ENCODE assay signal across 15 cellular contexts in the genomic region with DNA sequence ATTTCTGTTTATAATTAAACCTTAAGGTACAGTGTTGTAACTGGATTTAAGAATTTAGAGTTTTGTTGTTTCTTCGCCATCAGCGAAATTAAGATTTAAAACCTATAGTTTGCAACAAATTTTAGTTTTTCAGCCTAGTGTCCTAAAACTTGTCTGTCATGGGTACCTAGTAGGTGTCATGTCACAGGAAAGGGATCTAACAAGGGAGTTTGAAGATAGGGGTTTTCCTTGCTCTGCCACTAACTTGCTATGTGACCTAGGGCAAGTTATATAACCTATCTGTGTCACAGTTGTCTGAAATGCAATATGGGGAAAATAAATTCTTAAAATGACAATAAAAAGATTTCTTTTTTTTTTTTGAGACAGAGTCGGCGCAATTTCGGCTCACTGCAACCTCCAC. TPM values are rescaled to one million over a fixed set of nuclear protein-coding genes. Genes with fewer than 3 reads are reported as not detected.
DNase-seq lines count a peak whose midpoint lies in the region; ATAC-seq and TF ChIP-seq lines count a peak whose summit lies in the region.
"Had no signal": no experiment of that assay in that cellular context is flagged by ENCODE, and none has a peak within 500 bp of the region (broad histone marks: within the 10 kb centered on the region; RNA-seq: fewer than 3 reads in every experiment).

No MANE protein-coding gene starts in this region.

- no peaks in the 10 kb centered on the region for H4K20me1 ChIP-seq in IMR-90 (ENCODE audit: insufficient read depth, low read length)

- peak overlapping the region; percentile 62; the same call in 1 of the 3 replicates for H2BK15ac ChIP-seq in IMR-90 (ENCODE audit: low read depth, low read length)

- H3K9me3 ChIP-seq in IMR-90 (ENCODE audit: control insufficient read depth, insufficient read depth, low read length) = no peaks in the 10 kb centered on the region
- H3K9me3 ChIP-seq in muscle layer of duodenum (ENCODE audit: control insufficient read depth in 1 of 2, low read length in 2 of 2) = no peaks in the 10 kb centered on the region
- H3K9me3 ChIP-seq in testis = no peaks in the 10 kb centered on the region
- H3K9me3 ChIP-seq in adrenal gland (replicated peaks in 1 of 3) = no peaks in the 10 kb centered on the region
- H3K9me3 ChIP-seq: breast epithelium, upper lobe of right lung had no signal

- in situ Hi-C loops in IMR-90 (cut with MboI; ENCODE audit: low sequenced_read_pairs) = no loop called here

- H2AK9ac ChIP-seq in IMR-90 (replicated peaks; ENCODE audit: low read depth, low read length, poor library complexity) = no peak overlapping the region

- H4K5ac ChIP-seq in IMR-90 (ENCODE audit: low read depth, low read length) = peak overlapping the region; percentile 81

- no peaks in the 10 kb centered on the region for H3K27me3 ChIP-seq in IMR-90 (ENCODE audit: control insufficient read depth, insufficient read depth, low read length)
- H3K27me3 ChIP-seq in muscle layer of duodenum (ENCODE audit: low read depth, low read length) = no peaks in the 10 kb centered on the region
- no peaks in the 10 kb centered on the region for H3K27me3 ChIP-seq in testis
- H3K27me3 ChIP-seq in adrenal gland = no peaks in the 10 kb centered on the region
- H3K27me3 ChIP-seq: BLaER1 treated with 17β-estradiol and CSF1 and Interleukin-3, amounts not matched to agents 10 nM and 100 nM; breast epithelium; upper lobe of right lung had no signal

- H3K9me1 ChIP-seq in IMR-90 (ENCODE audit: insufficient read depth, low read length) = peaks cover 10% of the 10 kb centered on the region

- peak overlapping the region; percentile 93 for H2BK5ac ChIP-seq in IMR-90 (ENCODE audit: low read depth, low read length, poor library complexity, severe bottlenecking)

- no peak overlapping the region; the same call in 1 of the 2 replicates for H3K9ac ChIP-seq in IMR-90 (ENCODE audit: low read depth, low read length)

- H3K36me3 ChIP-seq in IMR-90 (ENCODE audit: control insufficient read depth, insufficient read depth, low read length) (no peaks in the 10 kb centered on the region), muscle layer of duodenum (ENCODE audit: control insufficient read depth in 1 of 2, insufficient read depth in 2 of 2, low read length in 2 of 2) (peaks cover 0 to 3% of the 10 kb centered on the region in 2 donors), testis (ENCODE audit: low read depth, missing control alignments) (no peaks in the 10 kb centered on the region), adrenal gland (replicated peaks in 1 of 2) (no peaks in the 10 kb centered on the region)
- H3K36me3 ChIP-seq: breast epithelium, upper lobe of right lung had no signal

- DNase-seq in IMR-90 (no peak), caudate nucleus (lab: John Stamatoyannopoulos, UW) (no peak), testis (no peak), SIG-M5 treated with dmso at 0.1 percent for 504 hours (lab: John Stamatoyannopoulos, UW; ENCODE audit: unreplicated experiment) (no peak), adrenal gland (no peak)
- DNase-seq: activated CD8-positive, alpha-beta memory T cell treated with anti-CD3 and anti-CD28 coated beads, Interleukin-2, amount 10 ng/mL, durations not matched to agents 7 days and 5 days; activated naive CD4-positive, alpha-beta T cell; MM.1S; NCI-H2029 treated with DMSO at 0.1 percent for 48 hours; upper lobe of right lung had no signal

- no TSS peak for BruUV-seq in IMR-90 (replicated peaks; lab: Mats Ljungman, UMichigan)

- WGBS in IMR-90 (ENCODE audit: extremely low coverage in 2 of 2, insufficient read length in 1 of 2), 2 experiments = no CpG with 5 or more reads among the region's 5 CpGs
- 89 to 90% methylated on average over 5 of the region's 5 CpGs for WGBS in testis, 2 donors
- 85 to 92% (median 88%) methylated on average over 5 of the region's 5 CpGs for WGBS in adrenal gland, 4 donors

- H4K91ac ChIP-seq in IMR-90 (ENCODE audit: insufficient read depth, low read depth, low read length) = peak overlapping the region; percentile 45

- CTCF ChIA-PET in IMR-90 (lab: Yijun Ruan, JAX) = interaction anchor here (0.9 to 1.4 kb wide), 2 partner anchors 31 to 124 kb away, joined by 3 read pairs; no protein-coding TSS in a partner anchor

- TF ChIP-seq POLR2A in IMR-90 (IDR thresholded peaks at IDR 0.05; ENCODE audit: low read depth, low read length) (no peak), testis (IDR thresholded peaks at IDR 0.05) (no peak), adrenal gland (IDR thresholded peaks at IDR 0.05) (no peak)

- H2AFZ ChIP-seq in IMR-90 (replicated peaks; ENCODE audit: low read length, poor library complexity) = no peak overlapping the region

- H3K27ac ChIP-seq in IMR-90 (ENCODE audit: insufficient read depth, low read length) (peak overlapping the region; percentile 39; the same call in 1 of the 2 replicates), caudate nucleus (ENCODE audit: low read depth, low read length) (peak overlapping the region; percentile 19), muscle layer of duodenum (ENCODE audit: low read length) (peak overlapping the region; percentile 81), testis (peak overlapping the region; percentile 39 to 75), adrenal gland (no peak overlapping the region)
- H3K27ac ChIP-seq: BLaER1 treated with 17β-estradiol and CSF1 and Interleukin-3, amounts not matched to agents 10 nM and 100 nM had no signal

- H3K4me3 ChIP-seq in IMR-90 (ENCODE audit: insufficient read depth, low read depth, low read length) (no peak overlapping the region), muscle layer of duodenum (ENCODE audit: low read depth in 1 of 2, low read length in 2 of 2) (no peak overlapping the region), testis (no peak overlapping the region), adrenal gland (no peak overlapping the region)
- H3K4me3 ChIP-seq: BLaER1 treated with 17β-estradiol and CSF1 and Interleukin-3, amounts not matched to agents 10 nM and 100 nM; upper lobe of right lung had no signal

- peak overlapping the region; percentile 71 for H2BK120ac ChIP-seq in IMR-90 (ENCODE audit: low read depth, low read length)

- ATAC-seq in IMR-90 (ENCODE audit: low read depth) (no peak), GM21526 (IDR thresholded peaks at IDR 0.05; ENCODE audit: low FRiP score, unreplicated experiment) (no peak), GM19395 (IDR thresholded peaks at IDR 0.05; ENCODE audit: unreplicated experiment) (no peak)
- ATAC-seq: activated CD8-positive, alpha-beta memory T cell treated with anti-CD3 and anti-CD28 coated beads, Interleukin-2, amount 10 ng/mL, durations not matched to agents 7 days and 5 days had no signal

- H3K4ac ChIP-seq in IMR-90 (ENCODE audit: low read depth, low read length) = peak overlapping the region; percentile 56; the same call in 1 of the 2 replicates

- TF ChIP-seq RAD21 in IMR-90 (IDR thresholded peaks at IDR 0.05; ENCODE audit: low read length) = no peak

- H3K18ac ChIP-seq in IMR-90 (ENCODE audit: low read depth, low read length) = peak overlapping the region; percentile 87

- H2AK5ac ChIP-seq in IMR-90 (ENCODE audit: low read depth, low read length) = peak overlapping the region; percentile 61; the same call in 1 of the 2 replicates

- no peak overlapping the region for H3K56ac ChIP-seq in IMR-90 (ENCODE audit: extremely low read depth, insufficient read depth, low read length)

- dilution Hi-C loops in IMR-90 (cut with HindIII; ENCODE audit: low sequenced_read_pairs, unreplicated experiment) = no loop called here

- H3K4me2 ChIP-seq in IMR-90 (ENCODE audit: low read depth, low read length) = no peak overlapping the region

- H4K8ac ChIP-seq in IMR-90 (ENCODE audit: low read depth in 2 of 2, low read length in 2 of 2) = peak overlapping the region in 1 of 2 experiments; percentile 71; a peak in 2 of 4 replicates

- POLR2A ChIA-PET in IMR-90 (lab: Charles Lee; ENCODE audit: unreplicated experiment) = no interaction called here

- H3K4me1 ChIP-seq in IMR-90 (ENCODE audit: control insufficient read depth, insufficient read depth, low read length) (peaks cover 16% of the 10 kb centered on the region), muscle layer of duodenum (ENCODE audit: control insufficient read depth in 1 of 2, insufficient read depth in 2 of 2, low read length in 2 of 2) (peaks cover 26 to 43% of the 10 kb centered on the region in 2 donors), testis (peaks cover 37% of the 10 kb centered on the region), adrenal gland (replicated peaks in 1 of 2) (peaks cover 18 to 23% of the 10 kb centered on the region in 2 donors)

- peak overlapping the region; percentile 50 for H3K14ac ChIP-seq in IMR-90 (replicated peaks; ENCODE audit: low read depth, low read length)

- H2BK20ac ChIP-seq in IMR-90 (ENCODE audit: low read depth, low read length) = peak overlapping the region; percentile 96

- intact Hi-C loops in IMR-90 (cut with micrococcal nuclease) = no loop called here
- intact Hi-C loops in testis (cut with DNase I; ENCODE audit: low total_unique reads) = no loop called here
- intact Hi-C loops in adrenal gland (cut with DNase I) = loop anchor here in 1 of 2 donors (5.0 kb wide), 1 partner anchor 34 kb away; no protein-coding TSS in a partner anchor

- H3K79me1 ChIP-seq in IMR-90 (ENCODE audit: low read depth in 1 of 2, low read length in 2 of 2) = peaks cover 19 to 50% of the 10 kb centered on the region in 2 experiments

- TF ChIP-seq CTCF in IMR-90 (conservative IDR thresholded peaks at IDR 0.05; ENCODE audit: low read depth, low read length) = no peak
- no peak for TF ChIP-seq CTCF in testis (IDR thresholded peaks at IDR 0.05)
- TF ChIP-seq CTCF in adrenal gland (IDR thresholded peaks at IDR 0.05) = no peak

- H3K23ac ChIP-seq in IMR-90 (ENCODE audit: low read depth, low read length) = peak overlapping the region; percentile 44; the same call in 1 of the 2 replicates

TF ChIP-seq in IMR-90, 13 proteins besides CTCF, POLR2A, EP300 and RAD21 (continues in another document):
- TF ChIP-seq MXI1 (IDR thresholded peaks at IDR 0.05; ENCODE audit: borderline replicate concordance, low read depth, low read length) (no peak), CEBPB (IDR thresholded peaks at IDR 0.05; ENCODE audit: low read depth, low read length) (no peak), NFE2L2 (IDR thresholded peaks at IDR 0.05; ENCODE audit: low read depth, low read length) (no peak), RFX5 (IDR thresholded peaks at IDR 0.05; ENCODE audit: low read depth, low read length) (no peak), RCOR1 (IDR thresholded peaks at IDR 0.05; ENCODE audit: insufficient replicate concordance, low read length) (no peak), BHLHE40 (IDR thresholded peaks at IDR 0.05; ENCODE audit: low read depth, low read length) (no peak)

RNA-seq across cellular contexts. Expression of a gene that starts 9.2 kb away (rescaled TPM):
- 31.9 and 33.7 TPM in 2 replicates for total RNA-seq in IMR-90 (2012; rRNA removed)
- 49.1 and 50.7 TPM in 2 replicates for polyA plus RNA-seq in IMR-90 (2012; rRNA removed)
- 35.4 and 41.3 TPM in 2 replicates for polyA plus RNA-seq in IMR-90 (2012; cell fraction: cytosol; rRNA removed)
- 61.9 and 74.7 TPM in 2 replicates for polyA plus RNA-seq in IMR-90 (2012; cell fraction: nucleus; rRNA removed; ENCODE audit: low replicate concordance)
- 10 to 100 TPM; 57.2 to 65.9 TPM for total RNA-seq in testis
- polyA plus RNA-seq in testis (ENCODE audit: insufficient read depth, low read depth, low replicate concordance) = 51.0 TPM
- total RNA-seq in adrenal gland = 10 to 100 TPM; 32.2 to 83.2 (median 55.9) TPM
- 10 to 100 TPM; 30.0 to 52.1 (median 33.6) TPM for polyA plus RNA-seq in adrenal gland

Comparison
In these comparisons a context has a peak if more than half of its experiments do, and no peak if none do; other contexts are left out.
1. H3K27ac ChIP-seq: peak in IMR-90 (single experiment), caudate nucleus (single experiment), muscle layer of duodenum (single experiment) and testis (2 of 2); none in adrenal gland (0 of 5).